24 cellular contexts compared by ENCODE assay signal in the genomic region with DNA sequence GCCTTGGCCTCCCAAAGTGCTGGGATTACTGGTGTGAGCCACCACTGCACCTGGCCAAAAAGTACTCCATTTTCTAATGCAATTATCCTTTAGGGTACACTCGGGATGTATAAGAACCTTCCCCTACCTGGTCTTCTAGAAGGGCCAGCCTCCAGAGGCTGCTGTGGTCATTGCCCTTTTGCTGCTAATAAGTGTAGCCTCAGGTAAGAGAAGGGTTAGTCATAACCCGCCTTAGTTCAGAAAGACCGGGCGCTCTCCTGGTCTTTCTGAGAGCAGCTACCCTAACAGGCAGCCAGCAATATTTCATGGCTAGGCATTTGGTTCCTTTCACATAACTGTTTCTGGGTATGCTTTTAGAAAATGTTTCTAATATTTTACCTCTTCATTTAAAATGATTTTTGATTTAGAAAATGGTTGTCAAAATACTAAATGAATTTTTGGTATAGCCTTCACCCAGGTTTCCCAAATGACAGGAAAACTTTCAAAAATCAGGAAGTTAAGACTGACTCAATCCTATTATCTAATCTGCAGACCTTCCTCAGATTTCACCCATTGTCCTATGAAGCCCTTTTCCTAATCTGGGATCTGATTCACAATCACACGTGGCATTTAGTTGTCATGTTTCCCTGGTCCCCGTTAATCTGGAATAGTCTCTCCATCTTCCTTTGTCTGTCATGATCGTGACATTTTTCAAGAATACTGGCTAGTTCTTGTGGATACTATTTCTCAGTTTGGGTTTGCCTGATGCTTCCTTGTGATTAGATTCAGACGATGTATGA.
A peak's percentile ranks its signal among the peaks of the same experiment; 100 is the strongest.
DNase-seq lines count a peak whose midpoint lies in the region; ATAC-seq, FAIRE-seq and TF ChIP-seq lines count a peak whose summit lies in the region.
"Had no signal": no experiment of that assay in that cellular context is flagged by ENCODE, and none has a peak within 500 bp of the region (broad histone marks: within the 10 kb centered on the region; RNA-seq: fewer than 3 reads in every experiment).

No MANE protein-coding gene starts in this region.

- H3K4me1 ChIP-seq in RWPE2 (ENCODE audit: insufficient read depth, poor library complexity, severe bottlenecking) = peaks cover 17% of the 10 kb centered on the region
- H3K4me1 ChIP-seq: BLaER1, Caco-2 had no signal

- TF ChIP-seq CTCF in RWPE2 (IDR thresholded peaks at IDR 0.05; ENCODE audit: poor library complexity, severe bottlenecking) = no peak
- TF ChIP-seq CTCF in epithelial cell of esophagus (IDR thresholded peaks at IDR 0.05; ENCODE audit: insufficient read depth, low read depth, low read length, missing control alignments) = no peak

- no peaks in the 10 kb centered on the region for H3K27me3 ChIP-seq in RWPE2 (ENCODE audit: insufficient read depth, poor library complexity, severe bottlenecking)
- H3K27me3 ChIP-seq: BLaER1, SJCRH30 had no signal

- DNase-seq in M059J (ENCODE audit: low read depth) = peak; percentile 54
- no peak for DNase-seq in RWPE2 (ENCODE audit: low spot score)
- DNase-seq in epithelial cell of esophagus (ENCODE audit: low read depth) = peak; percentile 20
- peak; percentile 19 for DNase-seq in pulmonary artery endothelial cell (ENCODE audit: low read depth, low spot score)
- DNase-seq in globus pallidus (ENCODE audit: low spot score) = no peak
- no peak for DNase-seq in H54 (ENCODE audit: insufficient read length, low spot score)
- no peak for DNase-seq in activated T-cell treated with anti-CD3 and anti-CD28 coated beads, Interleukin-2, amount 50 U/mL, for 4 hours
- DNase-seq: ACHN; Caco-2; CD4-positive, alpha-beta T cell; GDM1; HCEC 1CT; Karpas-422; MM.1S; NCI-H1048; NCI-H1417 treated with DMSO at 0.1 percent for 48 hours; NCI-H187; NCI-H2107; NCI-H69; NK-92 treated with Interleukin-12 subunit alpha and Interleukin-12 subunit beta, amount 100 ng/mL, for 24 hours; SJCRH30 had no signal

- 0 out of 3 replicates have a peak, but pooled peaks have one; percentile 40 for ATAC-seq in RWPE2 (ENCODE audit: low read depth)
- ATAC-seq in activated T-cell treated with anti-CD3 and anti-CD28 coated beads, Interleukin-2, amount 50 U/mL, for 4 hours = no peak
- ATAC-seq: GM23338 had no signal

- no peak for TF ChIP-seq POLR2A in H54 (IDR thresholded peaks at IDR 0.05; ENCODE audit: low read depth, low read length)

- FAIRE-seq in H54 (lab: Jason Lieb, UNC) = no peak
- FAIRE-seq: GM18507 had no signal

- peak overlapping the region; percentile 55 for H3K27ac ChIP-seq in RWPE2 (ENCODE audit: poor library complexity, severe bottlenecking)
- H3K27ac ChIP-seq: BLaER1 had no signal

- no peaks in the 10 kb centered on the region for H3K4me1 Mint-ChIP-seq in activated T-cell treated with anti-CD3 and anti-CD28 coated beads, Interleukin-2, amount 50 U/mL, for 4 hours (ENCODE audit: low read depth)

- no peak overlapping the region for H3K4me3 Mint-ChIP-seq in activated T-cell treated with anti-CD3 and anti-CD28 coated beads, Interleukin-2, amount 50 U/mL, for 4 hours
- H3K4me3 Mint-ChIP-seq: CD4-positive, alpha-beta T cell; GM23338 had no signal

- no peaks in the 10 kb centered on the region for H3K36me3 ChIP-seq in RWPE2 (ENCODE audit: low read depth)
- H3K36me3 ChIP-seq: BLaER1, SJCRH30 had no signal

- no peak overlapping the region for H3K4me3 ChIP-seq in RWPE2 (ENCODE audit: severe bottlenecking)
- H3K4me3 ChIP-seq in epithelial cell of esophagus (ENCODE audit: low read length) = no peak overlapping the region
- H3K4me3 ChIP-seq: BLaER1, GM23338, SJCRH30 had no signal

- peaks cover 7% of the 10 kb centered on the region for H3K27me3 Mint-ChIP-seq in activated T-cell treated with anti-CD3 and anti-CD28 coated beads, Interleukin-2, amount 50 U/mL, for 4 hours (ENCODE audit: low read depth)
- H3K27me3 Mint-ChIP-seq: CD4-positive, alpha-beta T cell had no signal

- H3K9me3 ChIP-seq in RWPE2 (ENCODE audit: severe bottlenecking) = no peaks in the 10 kb centered on the region
- H3K9me3 ChIP-seq: BLaER1, Caco-2, SJCRH30 had no signal

- H3K36me3 Mint-ChIP-seq in activated T-cell treated with anti-CD3 and anti-CD28 coated beads, Interleukin-2, amount 50 U/mL, for 4 hours (ENCODE audit: insufficient read depth) = no peaks in the 10 kb centered on the region

- no peaks in the 10 kb centered on the region for H3K9me3 Mint-ChIP-seq in activated T-cell treated with anti-CD3 and anti-CD28 coated beads, Interleukin-2, amount 50 U/mL, for 4 hours
- H3K9me3 Mint-ChIP-seq: CD4-positive, alpha-beta T cell; GM23338 had no signal

Comparison
In these comparisons a context has a peak if more than half of its experiments do, and no peak if none do; other contexts are left out.
1. DNase-seq: peak in M059J (single experiment), epithelial cell of esophagus (single experiment) and pulmonary artery endothelial cell (single experiment); none in RWPE2 (single experiment), globus pallidus (single experiment), H54 (single experiment) and activated T-cell treated with anti-CD3 and anti-CD28 coated beads, Interleukin-2, amount 50 U/mL, for 4 hours (single experiment).